Comparison of ENCODE assay signal across 20 cellular contexts in the genomic region with DNA sequence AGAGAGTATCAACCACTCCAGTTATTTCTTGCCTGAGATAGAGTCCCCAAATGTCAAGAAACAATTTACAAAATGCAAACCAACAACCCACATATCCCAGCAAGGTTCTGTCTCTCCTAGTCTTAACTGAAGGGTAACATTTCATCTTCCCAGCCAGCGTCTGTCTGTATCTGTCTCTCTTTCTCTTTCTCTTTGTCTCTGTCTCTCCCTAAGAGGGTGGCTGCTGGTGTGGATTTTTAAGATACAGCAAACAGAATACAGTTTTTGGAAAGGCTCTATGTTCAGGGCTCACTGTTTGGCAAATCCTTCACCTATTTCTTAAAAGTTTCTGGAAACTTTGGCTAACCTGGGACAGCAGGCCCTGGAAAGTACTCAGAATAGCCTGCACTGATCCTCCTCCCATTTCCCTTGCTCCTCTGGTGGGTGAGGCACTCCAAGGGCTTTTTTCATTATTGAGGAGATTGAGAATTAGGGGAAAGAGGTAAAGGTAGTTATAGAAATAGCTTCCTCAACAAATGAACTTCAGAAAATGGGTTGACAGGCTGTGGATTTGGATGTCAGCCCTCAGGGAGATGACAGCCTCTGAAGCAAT. TPM values are rescaled to one million over a fixed set of nuclear protein-coding genes. Genes with fewer than 3 reads are reported as not detected.
DNase-seq lines count a peak whose midpoint lies in the region; ATAC-seq, FAIRE-seq and TF ChIP-seq lines count a peak whose summit lies in the region.
"Had no signal": no experiment of that assay in that cellular context is flagged by ENCODE, and none has a peak within 500 bp of the region (broad histone marks: within the 10 kb centered on the region; RNA-seq: fewer than 3 reads in every experiment).

No MANE protein-coding gene starts in this region.

- H3K9me3 ChIP-seq in GM23248 (ENCODE audit: low read depth), result no peaks in the 10 kb centered on the region
- no peaks in the 10 kb centered on the region for H3K9me3 ChIP-seq in K562 (replicated peaks; ENCODE audit: control insufficient read depth, insufficient read depth, low read depth, low read length)
- no peaks in the 10 kb centered on the region for H3K9me3 ChIP-seq in right lobe of liver
- H3K9me3 ChIP-seq in stomach smooth muscle (ENCODE audit: control insufficient read depth in 2 of 2, low read length in 2 of 2), result no peaks in the 10 kb centered on the region
- no peaks in the 10 kb centered on the region for H3K9me3 ChIP-seq in right cardiac atrium (ENCODE audit: control insufficient read depth, low read length)
- H3K9me3 ChIP-seq: MG63, ovary had no signal

- POLR2A ChIA-PET in K562 (lab: Yijun Ruan, JAX), result interaction anchor here (1.1 to 2.2 kb wide), 2 partner anchors 12 to 17 kb away, joined by 6 to 9 read pairs; no protein-coding TSS in a partner anchor

- BruUV-seq in K562 (replicated peaks; lab: Mats Ljungman, UMichigan), result no TSS peak

- TF ChIP-seq CTCF in K562 (IDR thresholded peaks at IDR 0.05 in 2 of 3, conservative IDR thresholded peaks at IDR 0.05 in 1 of 3; ENCODE audit: insufficient read depth in 2 of 3, low read depth in 1 of 3, low read length in 3 of 3), result no peak
- TF ChIP-seq CTCF in right lobe of liver (IDR thresholded peaks at IDR 0.05), result no peak

- TF ChIP-seq POLR2A in K562 (conservative IDR thresholded peaks at IDR 0.05) (no peak), right lobe of liver (IDR thresholded peaks at IDR 0.05) (no peak)

- no peaks in the 10 kb centered on the region for H3K9me1 ChIP-seq in K562 (ENCODE audit: control insufficient read depth, insufficient read depth, low read length)

- H3K4me2 ChIP-seq in GM23248 (ENCODE audit: unreplicated experiment) (peak overlapping the region; percentile 57), K562 (ENCODE audit: insufficient read depth, low read length) (peak overlapping the region; percentile 59)

- in situ Hi-C loops in GM23248 (cut with MboI) (no loop called here), K562 (cut with MboI) (no loop called here)

- H3K27ac ChIP-seq in GM23248 (peak overlapping the region; percentile 48), K562 (ENCODE audit: extremely low read depth, low read depth, low read length) (peak overlapping the region; percentile 44; the same call in 2 of the 3 replicates), right lobe of liver (peak overlapping the region in 2 of 3 donors; percentile 31 to 43), stomach smooth muscle (ENCODE audit: low read length) (peak overlapping the region; percentile 94), right cardiac atrium (ENCODE audit: low read length) (no peak overlapping the region)
- H3K27ac ChIP-seq: ovary had no signal

- H3F3A ChIP-seq in GM23248 (ENCODE audit: insufficient read depth), result peaks cover 5% of the 10 kb centered on the region; the same call in 1 of the 2 replicates

- 36 to 80% methylated on average over 1 of the region's 1 CpG for WGBS in GM23248 (ENCODE audit: low coverage in 1 of 2, low lambda C conversion rate in 2 of 2, missing lambda C conversion rate in 2 of 2), 2 experiments
- WGBS in K562 (ENCODE audit: insufficient coverage, low coverage, missing lambda C conversion rate), result 14% methylated on average over 1 of the region's 1 CpG
- WGBS in right lobe of liver (ENCODE audit: insufficient coverage, low coverage, low lambda C conversion rate, missing lambda C conversion rate), result 15% methylated on average over 1 of the region's 1 CpG
- 74% methylated on average over 1 of the region's 1 CpG for WGBS in right cardiac atrium

- peak; percentile 48 for FAIRE-seq in K562 (lab: Jason Lieb, UNC)

- no peak for TF ChIP-seq EP300 in K562 (IDR thresholded peaks at IDR 0.05; ENCODE audit: low read length)

- no peaks in the 10 kb centered on the region for H3K9me2 ChIP-seq in GM23248 (ENCODE audit: insufficient read depth)

- CTCF ChIA-PET in K562 (lab: Yijun Ruan, JAX; ENCODE audit: low intra/inter-chr PET ratio), result no interaction called here

- H3K36me3 ChIP-seq in GM23248 (ENCODE audit: low read depth), result no peaks in the 10 kb centered on the region
- H3K36me3 ChIP-seq in K562 (ENCODE audit: control insufficient read depth, insufficient read depth, low read length), result peaks cover 89% of the 10 kb centered on the region
- no peaks in the 10 kb centered on the region for H3K36me3 ChIP-seq in right lobe of liver
- no peaks in the 10 kb centered on the region for H3K36me3 ChIP-seq in stomach smooth muscle (ENCODE audit: control insufficient read depth in 2 of 2, insufficient read depth in 2 of 2, low read length in 2 of 2)
- H3K36me3 ChIP-seq: ovary had no signal

- H3K79me2 ChIP-seq in GM23248 (ENCODE audit: insufficient read depth), result peaks cover 71% of the 10 kb centered on the region
- H3K79me2 ChIP-seq in K562 (ENCODE audit: control insufficient read depth, insufficient read depth, low read length), result peaks cover 100% of the 10 kb centered on the region

- no peaks in the 10 kb centered on the region for H4K20me1 ChIP-seq in GM23248 (ENCODE audit: insufficient read depth)
- H4K20me1 ChIP-seq in K562 (replicated peaks; ENCODE audit: control insufficient read depth, insufficient read depth, low read length), result no peaks in the 10 kb centered on the region; the same call in 1 of the 2 replicates

- H2AFZ ChIP-seq in GM23248 (peak overlapping the region; percentile 65; the same call in 1 of the 2 replicates), K562 (ENCODE audit: low read depth, low read length) (no peak overlapping the region)

- H3K9ac ChIP-seq in GM23248 (peak overlapping the region; percentile 72), K562 (ENCODE audit: insufficient read depth in 1 of 2, low read depth in 2 of 2, low read length in 2 of 2) (peak overlapping the region; percentile 24 to 81; a peak in 3 of 4 replicates), stomach smooth muscle (ENCODE audit: low read length in 2 of 2) (peak overlapping the region; percentile 55 to 79)

- intact Hi-C loops in K562 (cut with micrococcal nuclease) (no loop called here), right lobe of liver (cut with DNase I) (no loop called here), right cardiac atrium (cut with DNase I) (no loop called here)

- peaks cover 31% of the 10 kb centered on the region for H3K4me1 ChIP-seq in GM23248 (ENCODE audit: insufficient read depth)
- H3K4me1 ChIP-seq in K562 (replicated peaks in 1 of 2; ENCODE audit: control insufficient read depth in 2 of 2, insufficient read depth in 2 of 2, low read length in 2 of 2), result peaks cover 49 to 69% of the 10 kb centered on the region in 2 experiments
- H3K4me1 ChIP-seq in right lobe of liver, result peaks cover 0 to 7% (median 0%) of the 10 kb centered on the region in 4 donors
- peaks cover 71% of the 10 kb centered on the region for H3K4me1 ChIP-seq in stomach smooth muscle (ENCODE audit: control insufficient read depth, insufficient read depth, low read length)
- H3K4me1 ChIP-seq in right cardiac atrium (ENCODE audit: control insufficient read depth, insufficient read depth, low read length), result peaks cover 5% of the 10 kb centered on the region

- TF ChIP-seq RAD21 in K562 (CRISPR knock-in tag; conservative IDR thresholded peaks at IDR 0.05 in 1 of 2, IDR thresholded peaks at IDR 0.05 in 1 of 2), result no peak

- peak overlapping the region; percentile 62; the same call in 1 of the 2 replicates for H3K4me3 ChIP-seq in GM23248
- H3K4me3 ChIP-seq in K562, result peak overlapping the region; percentile 14; the same call in 1 of the 2 replicates
- no peak overlapping the region for H3K4me3 ChIP-seq in right lobe of liver
- H3K4me3 ChIP-seq in stomach smooth muscle (ENCODE audit: low read length in 2 of 2), result peak overlapping the region; percentile 8 to 75
- H3K4me3 ChIP-seq in right cardiac atrium (ENCODE audit: low read length), result no peak overlapping the region
- H3K4me3 ChIP-seq: ovary had no signal

- H3K27me3 ChIP-seq in GM23248 (replicated peaks; ENCODE audit: insufficient read depth), result no peaks in the 10 kb centered on the region
- no peaks in the 10 kb centered on the region for H3K27me3 ChIP-seq in K562 (ENCODE audit: control insufficient read depth in 2 of 2, insufficient read depth in 2 of 2, low read length in 2 of 2)
- peaks cover 0 to 18% of the 10 kb centered on the region in 2 donors for H3K27me3 ChIP-seq in right lobe of liver
- peaks cover 0 to 35% of the 10 kb centered on the region in 2 donors for H3K27me3 ChIP-seq in stomach smooth muscle (ENCODE audit: control insufficient read depth in 1 of 2, insufficient read depth in 2 of 2, low read length in 2 of 2)
- H3K27me3 ChIP-seq in right cardiac atrium (ENCODE audit: control insufficient read depth, insufficient read depth), result peaks cover 5% of the 10 kb centered on the region
- H3K27me3 ChIP-seq: MG63, ovary had no signal

- DNase-seq in GM23248 (no peak), K562 (ENCODE audit: extremely low read depth in 1 of 4, low spot score in 3 of 4) (peak in 1 of 4 experiments; percentile 11), right lobe of liver (no peak), NCI-H1930 (lab: John Stamatoyannopoulos, UW) (no peak), SW480 (ENCODE audit: low spot score) (no peak), right cardiac atrium (no peak)
- DNase-seq: activated CD4-positive, alpha-beta T cell treated with anti-CD3 and anti-CD28 coated beads for 1 hour; activated CD8-positive, alpha-beta memory T cell treated with anti-CD3 and anti-CD28 coated beads, Interleukin-2, amount 50 U/mL, for 48 hours; activated naive CD4-positive, alpha-beta T cell treated with anti-CD3 and anti-CD28 coated beads, Interleukin-2, amount 10 ng/mL, durations not matched to agents 7 days and 5 days; AML-193; central memory CD4-positive, alpha-beta T cell; effector memory CD8-positive, alpha-beta T cell; immature natural killer cell; NCI-H2081 treated with DMSO at 0.1 percent for 48 hours; ovary; substantia nigra; T-helper 2 cell had no signal

- ATAC-seq in K562 (peak; percentile 6; the same call in 2 of the 3 replicates), right lobe of liver (no peak), HG02610 (IDR thresholded peaks at IDR 0.05; ENCODE audit: unreplicated experiment) (no peak), right cardiac atrium (no peak)
- ATAC-seq: effector memory CD8-positive, alpha-beta T cell had no signal

RNA-seq across cellular contexts. Expression of gene HOXB4, which starts 6.2 kb away (rescaled TPM):
- 2.2 and 3.3 TPM in 2 replicates for total RNA-seq in GM23248 (2014; rRNA removed; shearing (Covaris generic))
- polyA plus RNA-seq in GM23248 (2016; fragmentation: Nextera tagmentation; extraction: Ambion mirVana) (0.54 and 1.2 TPM in 2 replicates), K562 (2011; rRNA removed) (9.2 and 13.0 TPM in 2 replicates), K562 (2014; fragmentation: Illumina TruSeq; extraction: Trizol) (27.5 and 30.2 TPM in 2 replicates), K562 (2014; fragmentation: Nextera tagmentation; extraction: Ambion mirVana) (1 to 10 TPM; 1.6 to 2.6 TPM), K562 (2014; rRNA removed) (22.5 and 27.2 TPM in 2 replicates), right cardiac atrium (1.1 TPM)
- total RNA-seq in K562 (2011; cell fraction: chromatin; rRNA removed; ENCODE audit: low replicate concordance), result 46.4 and 55.0 TPM in 2 replicates
- total RNA-seq in K562 (2011; cell fraction: nucleolus; rRNA removed), result 33.6 and 35.9 TPM in 2 replicates
- total RNA-seq in K562 (2011; cell fraction: nucleoplasm; rRNA removed), result 34.9 and 40.6 TPM in 2 replicates
- total RNA-seq in K562 (2014; rRNA removed) (23.9 and 26.4 TPM in 2 replicates), K562 (2014; rRNA removed; fragmentation: Illumina TruSeq; extraction: Trizol) (10.6 and 10.8 TPM in 2 replicates), K562 (2015; rRNA removed; fragmentation: Illumina TruSeq; extraction: Trizol) (14.6 and 14.9 TPM in 2 replicates), K562 (2021) (33.2 and 34.9 TPM in 2 replicates), right lobe of liver (1 to 10 TPM in 1 of 6 experiments, under 1 TPM in 5; 0.31 to 1.1 (median 0.68) TPM), right cardiac atrium (1 to 10 TPM in 1 of 4 donors, under 1 TPM in 3; 0.38 to 1.1 (median 0.52) TPM)
- 10.4 and 12.6 TPM in 2 replicates for polyA plus RNA-seq in K562 (2011; cell fraction: cytosol; rRNA removed)
- polyA plus RNA-seq in K562 (2011; cell fraction: nucleus; rRNA removed), result 44.4 and 69.1 TPM in 2 replicates
- polyA plus RNA-seq in K562 (2012), result 16.3 and 24.5 TPM in 2 replicates
- 4.4 and 4.6 TPM in 2 replicates for polyA minus RNA-seq in K562 (2011; rRNA and poly(A)+ RNA removed)
- polyA minus RNA-seq in K562 (2011; cell fraction: cytosol; rRNA and poly(A)+ RNA removed), result 5.2 and 7.6 TPM in 2 replicates
- 14.8 and 17.5 TPM in 2 replicates for polyA minus RNA-seq in K562 (2011; cell fraction: nucleus; rRNA and poly(A)+ RNA removed)

RNA-seq across cellular contexts. Expression of gene HOXB3, which starts 18.1 kb away (rescaled TPM):
- total RNA-seq in GM23248 (2014; rRNA removed; shearing (Covaris generic)), result 1.9 and 4.8 TPM in 2 replicates
- polyA plus RNA-seq in GM23248 (2016; fragmentation: Nextera tagmentation; extraction: Ambion mirVana) (1.9 and 2.4 TPM in 2 replicates), K562 (2011; rRNA removed) (15.7 and 21.5 TPM in 2 replicates), K562 (2014; fragmentation: Illumina TruSeq; extraction: Trizol) (23.5 and 27.0 TPM in 2 replicates), K562 (2014; fragmentation: Nextera tagmentation; extraction: Ambion mirVana) (1 to 10 TPM; 2.4 to 2.5 TPM), K562 (2014; rRNA removed) (33.0 and 41.3 TPM in 2 replicates), right cardiac atrium (2.8 TPM)
- total RNA-seq in K562 (2011; cell fraction: chromatin; rRNA removed; ENCODE audit: low replicate concordance), result 75.2 and 108 TPM in 2 replicates
- 47.0 and 47.2 TPM in 2 replicates for total RNA-seq in K562 (2011; cell fraction: nucleolus; rRNA removed)
- 90.9 and 153 TPM in 2 replicates for total RNA-seq in K562 (2011; cell fraction: nucleoplasm; rRNA removed)
- total RNA-seq in K562 (2014; rRNA removed) (11.8 and 17.2 TPM in 2 replicates), K562 (2014; rRNA removed; fragmentation: Illumina TruSeq; extraction: Trizol) (20.2 and 21.2 TPM in 2 replicates), K562 (2015; rRNA removed; fragmentation: Illumina TruSeq; extraction: Trizol) (24.7 and 28.1 TPM in 2 replicates), K562 (2021) (22.7 and 28.3 TPM in 2 replicates), right lobe of liver (1 to 10 TPM in 5 of 6 experiments, under 1 TPM in 1; 0.99 to 3.2 (median 2.6) TPM), right cardiac atrium (1 to 10 TPM; 1.2 to 2.3 (median 2.2) TPM)
- 11.5 and 17.9 TPM in 2 replicates for polyA plus RNA-seq in K562 (2011; cell fraction: cytosol; rRNA removed)
- 93.6 and 118 TPM in 2 replicates for polyA plus RNA-seq in K562 (2011; cell fraction: nucleus; rRNA removed)
- polyA plus RNA-seq in K562 (2012), result 19.2 and 37.9 TPM in 2 replicates
- polyA minus RNA-seq in K562 (2011; rRNA and poly(A)+ RNA removed), result 5.3 and 9.5 TPM in 2 replicates
- 3.6 and 5.7 TPM in 2 replicates for polyA minus RNA-seq in K562 (2011; cell fraction: cytosol; rRNA and poly(A)+ RNA removed)
- polyA minus RNA-seq in K562 (2011; cell fraction: nucleus; rRNA and poly(A)+ RNA removed), result 29.2 and 37.0 TPM in 2 replicates

RNA-seq across cellular contexts. Expression of gene HOXB5, which starts 21.7 kb away (rescaled TPM):
- 0.22 TPM in 1 of 2 replicates, not detected in the other for total RNA-seq in GM23248 (2014; rRNA removed; shearing (Covaris generic))
- polyA plus RNA-seq in GM23248 (2016; fragmentation: Nextera tagmentation; extraction: Ambion mirVana) (1.3 and 2.0 TPM in 2 replicates), K562 (2011; rRNA removed) (0.36 and 0.87 TPM in 2 replicates), K562 (2014; fragmentation: Illumina TruSeq; extraction: Trizol) (1.4 and 1.5 TPM in 2 replicates), K562 (2014; fragmentation: Nextera tagmentation; extraction: Ambion mirVana) (under 1 TPM; 0.24 to 0.25 TPM), K562 (2014; rRNA removed) (2.7 and 3.2 TPM in 2 replicates), right cardiac atrium (0.14 TPM)
- 4.9 and 5.1 TPM in 2 replicates for total RNA-seq in K562 (2011; cell fraction: chromatin; rRNA removed; ENCODE audit: low replicate concordance)
- 1.8 and 2.0 TPM in 2 replicates for total RNA-seq in K562 (2011; cell fraction: nucleolus; rRNA removed)
- 2.4 and 3.7 TPM in 2 replicates for total RNA-seq in K562 (2011; cell fraction: nucleoplasm; rRNA removed)
- total RNA-seq in K562 (2014; rRNA removed) (0.27 and 0.57 TPM in 2 replicates), K562 (2014; rRNA removed; fragmentation: Illumina TruSeq; extraction: Trizol) (0.38 and 0.65 TPM in 2 replicates), K562 (2015; rRNA removed; fragmentation: Illumina TruSeq; extraction: Trizol) (0.75 and 0.80 TPM in 2 replicates), K562 (2021) (2.4 and 2.6 TPM in 2 replicates), right lobe of liver (under 1 TPM in 5 of 6 experiments, not detected in 1; 0.11 to 0.29 (median 0.19) TPM), right cardiac atrium (under 1 TPM in 3 of 4 donors, not detected in 1; 0.12 to 0.37 (median 0.14) TPM)
- polyA plus RNA-seq in K562 (2011; cell fraction: cytosol; rRNA removed), result 0.36 and 0.52 TPM in 2 replicates
- 3.7 TPM in 2 replicates for polyA plus RNA-seq in K562 (2011; cell fraction: nucleus; rRNA removed)
- 2.9 and 6.4 TPM in 2 replicates for polyA plus RNA-seq in K562 (2012)
- polyA minus RNA-seq in K562 (2011; rRNA and poly(A)+ RNA removed), result 0.11 and 0.15 TPM in 2 replicates
- 0.38 and 0.82 TPM in 2 replicates for polyA minus RNA-seq in K562 (2011; cell fraction: cytosol; rRNA and poly(A)+ RNA removed)
- 0.54 and 1.1 TPM in 2 replicates for polyA minus RNA-seq in K562 (2011; cell fraction: nucleus; rRNA and poly(A)+ RNA removed)
- polyA plus RNA-seq: immature natural killer cell had no signal

RNA-seq across cellular contexts. Expression of gene HOXB2, which starts 27.0 kb away (rescaled TPM):
- 9.6 and 12.1 TPM in 2 replicates for total RNA-seq in GM23248 (2014; rRNA removed; shearing (Covaris generic))
- polyA plus RNA-seq in GM23248 (2016; fragmentation: Nextera tagmentation; extraction: Ambion mirVana) (25.3 and 27.4 TPM in 2 replicates), K562 (2011; rRNA removed) (15.9 and 16.4 TPM in 2 replicates), K562 (2014; fragmentation: Illumina TruSeq; extraction: Trizol) (32.5 and 32.6 TPM in 2 replicates), K562 (2014; fragmentation: Nextera tagmentation; extraction: Ambion mirVana) (1 to 10 TPM; 2.1 to 3.1 TPM), K562 (2014; rRNA removed) (66.4 and 97.7 TPM in 2 replicates), right cardiac atrium (5.5 TPM)
- total RNA-seq in K562 (2011; cell fraction: chromatin; rRNA removed; ENCODE audit: low replicate concordance), result 18.7 and 27.7 TPM in 2 replicates
- 34.9 and 41.4 TPM in 2 replicates for total RNA-seq in K562 (2011; cell fraction: nucleolus; rRNA removed)
- total RNA-seq in K562 (2011; cell fraction: nucleoplasm; rRNA removed), result 30.6 and 32.7 TPM in 2 replicates
- total RNA-seq in K562 (2014; rRNA removed) (35.0 and 42.1 TPM in 2 replicates), K562 (2014; rRNA removed; fragmentation: Illumina TruSeq; extraction: Trizol) (13.0 and 16.9 TPM in 2 replicates), K562 (2015; rRNA removed; fragmentation: Illumina TruSeq; extraction: Trizol) (21.2 and 22.2 TPM in 2 replicates), K562 (2021) (74.2 and 75.5 TPM in 2 replicates), right lobe of liver (1 to 10 TPM; 1.1 to 1.9 (median 1.5) TPM), right cardiac atrium (1 to 10 TPM; 2.4 to 9.9 (median 6.0) TPM)
- 24.2 and 53.7 TPM in 2 replicates for polyA plus RNA-seq in K562 (2011; cell fraction: cytosol; rRNA removed)
- polyA plus RNA-seq in K562 (2011; cell fraction: nucleus; rRNA removed), result 43.7 and 75.1 TPM in 2 replicates
- polyA plus RNA-seq in K562 (2012), result 50.1 and 61.9 TPM in 2 replicates
- polyA minus RNA-seq in K562 (2011; rRNA and poly(A)+ RNA removed), result 5.8 and 6.4 TPM in 2 replicates
- polyA minus RNA-seq in K562 (2011; cell fraction: cytosol; rRNA and poly(A)+ RNA removed), result 7.7 and 8.4 TPM in 2 replicates
- polyA minus RNA-seq in K562 (2011; cell fraction: nucleus; rRNA and poly(A)+ RNA removed), result 21.1 and 32.0 TPM in 2 replicates

RNA-seq across cellular contexts. Expression of gene HOXB6, which starts 32.9 kb away (rescaled TPM):
- total RNA-seq in GM23248 (2014; rRNA removed; shearing (Covaris generic)), result 3.8 and 7.5 TPM in 2 replicates
- polyA plus RNA-seq in GM23248 (2016; fragmentation: Nextera tagmentation; extraction: Ambion mirVana) (6.2 and 6.6 TPM in 2 replicates), K562 (2011; rRNA removed) (2.3 and 3.0 TPM in 2 replicates), K562 (2014; fragmentation: Illumina TruSeq; extraction: Trizol) (4.0 and 7.7 TPM in 2 replicates), K562 (2014; fragmentation: Nextera tagmentation; extraction: Ambion mirVana) (1 to 10 TPM; 1.2 to 1.9 TPM), K562 (2014; rRNA removed) (13.7 and 14.8 TPM in 2 replicates), right cardiac atrium (1.1 TPM)
- 18.7 and 26.2 TPM in 2 replicates for total RNA-seq in K562 (2011; cell fraction: chromatin; rRNA removed; ENCODE audit: low replicate concordance)
- total RNA-seq in K562 (2011; cell fraction: nucleolus; rRNA removed), result 10.4 and 11.2 TPM in 2 replicates
- total RNA-seq in K562 (2011; cell fraction: nucleoplasm; rRNA removed), result 12.0 and 17.8 TPM in 2 replicates
- total RNA-seq in K562 (2014; rRNA removed) (6.5 and 9.1 TPM in 2 replicates), K562 (2014; rRNA removed; fragmentation: Illumina TruSeq; extraction: Trizol) (3.9 and 4.9 TPM in 2 replicates), K562 (2015; rRNA removed; fragmentation: Illumina TruSeq; extraction: Trizol) (7.3 and 7.5 TPM in 2 replicates), K562 (2021) (10.6 and 14.2 TPM in 2 replicates), right lobe of liver (under 1 TPM; 0.18 to 0.83 (median 0.56) TPM), right cardiac atrium (1 to 10 TPM in 2 of 4 donors, under 1 TPM in 2; 0.74 to 1.8 (median 1.0) TPM)
- polyA plus RNA-seq in K562 (2011; cell fraction: cytosol; rRNA removed), result 3.7 and 4.0 TPM in 2 replicates
- polyA plus RNA-seq in K562 (2011; cell fraction: nucleus; rRNA removed), result 16.7 and 17.3 TPM in 2 replicates
- 9.7 and 11.7 TPM in 2 replicates for polyA plus RNA-seq in K562 (2012)
- polyA minus RNA-seq in K562 (2011; rRNA and poly(A)+ RNA removed), result 0.42 and 0.63 TPM in 2 replicates
- 1.3 TPM in 1 of 2 replicates, not detected in the other for polyA minus RNA-seq in K562 (2011; cell fraction: cytosol; rRNA and poly(A)+ RNA removed)
- 3.5 and 8.1 TPM in 2 replicates for polyA minus RNA-seq in K562 (2011; cell fraction: nucleus; rRNA and poly(A)+ RNA removed)
- polyA plus RNA-seq: immature natural killer cell had no signal

Comparison
In these comparisons a context has a peak if more than half of its experiments do, and no peak if none do; other contexts are left out.
1. H3K4me3 ChIP-seq: peak in GM23248 (single experiment), K562 (single experiment) and stomach smooth muscle (2 of 2); none in right lobe of liver (0 of 3) and right cardiac atrium (single experiment).
2. Peak in every context shown above with its lines, with median percentiles within 50 percentile points of each other: H3K9ac ChIP-seq.